24 cellular contexts compared by ENCODE assay signal in the genomic region with DNA sequence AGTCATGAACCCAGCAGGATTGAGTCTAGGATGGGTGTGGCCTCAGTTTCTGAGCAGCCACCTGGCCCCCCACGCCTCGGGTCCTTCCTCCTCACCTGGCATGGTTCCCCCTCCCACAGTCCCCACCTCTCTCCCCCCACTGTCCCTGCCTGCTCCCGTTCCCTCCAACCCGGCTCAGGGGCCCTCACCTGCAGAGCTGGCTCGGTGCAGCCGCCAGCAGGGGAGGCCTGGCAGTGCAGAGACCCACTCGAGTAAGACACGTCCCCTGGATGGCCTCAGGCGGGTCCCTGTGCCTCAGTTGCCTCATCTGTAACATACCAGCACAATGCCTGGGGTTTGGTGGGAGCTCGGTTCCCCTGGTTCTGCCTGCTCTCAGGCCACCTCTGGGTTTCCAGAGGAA.
"Had no signal": no experiment of that assay in that cellular context is flagged by ENCODE, and none has a peak within 500 bp of the region (broad histone marks: within the 10 kb centered on the region; RNA-seq: fewer than 3 reads in every experiment).

No MANE protein-coding gene starts in this region.

- H3K9me3 Mint-ChIP-seq: activated CD4-positive, alpha-beta memory T cell treated with anti-CD3 and anti-CD28 coated beads, Interleukin-2, amount 10 ng/mL, durations not matched to agents 7 days and 5 days; activated CD4-positive, alpha-beta T cell treated with anti-CD3 and anti-CD28 coated beads, Interleukin-2, amount 10 ng/mL, durations not matched to agents 7 days and 5 days; activated T-cell treated with anti-CD3 and anti-CD28 coated beads, Interleukin-2, amount 50 U/mL, for 24 hours; activated T-cell treated with anti-CD3 and anti-CD28 coated beads, Interleukin-2, amount 50 U/mL, for 72 hours; central memory CD8-positive, alpha-beta T cell had no signal

- H3K4me3 Mint-ChIP-seq: activated CD4-positive, alpha-beta memory T cell treated with anti-CD3 and anti-CD28 coated beads, Interleukin-2, amount 10 ng/mL, durations not matched to agents 7 days and 5 days; activated CD4-positive, alpha-beta T cell treated with anti-CD3 and anti-CD28 coated beads, Interleukin-2, amount 10 ng/mL, durations not matched to agents 7 days and 5 days; activated naive CD8-positive, alpha-beta T cell; activated T-cell treated with anti-CD3 and anti-CD28 coated beads, Interleukin-2, amount 50 U/mL, for 24 hours; activated T-cell treated with anti-CD3 and anti-CD28 coated beads, Interleukin-2, amount 50 U/mL, for 72 hours; central memory CD8-positive, alpha-beta T cell had no signal

- H3K27me3 ChIP-seq: brain microvascular endothelial cell, esophagus squamous epithelium had no signal

- H3K27ac Mint-ChIP-seq: activated CD4-positive, alpha-beta memory T cell treated with anti-CD3 and anti-CD28 coated beads, Interleukin-2, amount 10 ng/mL, durations not matched to agents 7 days and 5 days; activated CD4-positive, alpha-beta T cell treated with anti-CD3 and anti-CD28 coated beads, Interleukin-2, amount 10 ng/mL, durations not matched to agents 7 days and 5 days; activated naive CD8-positive, alpha-beta T cell; activated T-cell treated with anti-CD3 and anti-CD28 coated beads, Interleukin-2, amount 50 U/mL, for 24 hours; activated T-cell treated with anti-CD3 and anti-CD28 coated beads, Interleukin-2, amount 50 U/mL, for 72 hours had no signal

- H3K27me3 Mint-ChIP-seq: activated CD4-positive, alpha-beta memory T cell treated with anti-CD3 and anti-CD28 coated beads, Interleukin-2, amount 10 ng/mL, durations not matched to agents 7 days and 5 days; activated CD4-positive, alpha-beta T cell treated with anti-CD3 and anti-CD28 coated beads, Interleukin-2, amount 10 ng/mL, durations not matched to agents 7 days and 5 days; activated naive CD8-positive, alpha-beta T cell; activated T-cell treated with anti-CD3 and anti-CD28 coated beads, Interleukin-2, amount 50 U/mL, for 24 hours; central memory CD8-positive, alpha-beta T cell had no signal

- ATAC-seq: activated T-cell treated with anti-CD3 and anti-CD28 coated beads, Interleukin-2, amount 50 U/mL, for 72 hours had no signal

- H3K4me3 ChIP-seq: coronary artery, esophagus squamous epithelium had no signal

- DNase-seq: activated CD4-positive, alpha-beta memory T cell treated with anti-CD3 and anti-CD28 coated beads, Interleukin-2, amount 10 ng/mL, durations not matched to agents 7 days and 5 days; activated CD4-positive, alpha-beta T cell treated with anti-CD3 and anti-CD28 coated beads for 1 hour; activated CD4-positive, alpha-beta T cell treated with anti-CD3 and anti-CD28 coated beads for 4 hours; activated CD4-positive, alpha-beta T cell treated with anti-CD3 and anti-CD28 coated beads, Interleukin-2, amount 10 ng/mL, durations not matched to agents 7 days and 5 days; activated CD4-positive, alpha-beta T cell treated with anti-CD3 and anti-CD28 coated beads, Interleukin-2, amount 50 U/mL, for 4 hours; activated CD8-positive, alpha-beta memory T cell treated with anti-CD3 and anti-CD28 coated beads, Interleukin-2, amount 50 U/mL, for 48 hours; activated gamma-delta T cell treated with Interleukin-2 at 50 U/mL for 16 hours; activated naive CD4-positive, alpha-beta T cell treated with anti-CD3 and anti-CD28 coated beads, Interleukin-2, amount 50 U/mL, for 16 hours; activated naive CD4-positive, alpha-beta T cell treated with Interleukin-2 at 50 U/mL for 16 hours; activated T-cell treated with anti-CD3 and anti-CD28 coated beads for 4 hours; activated T-cell treated with anti-CD3 and anti-CD28 coated beads, Interleukin-2, amount 50 U/mL, for 24 hours; activated T-cell treated with anti-CD3 and anti-CD28 coated beads, Interleukin-2, amount 50 U/mL, for 72 hours; amniotic stem cell; anterior cingulate cortex; brain microvascular endothelial cell; dermis blood vessel endothelial cell; effector CD4-positive, alpha-beta T cell; esophagus squamous epithelium; foreskin melanocyte; head of caudate nucleus; T-helper 2 cell had no signal

- H3K36me3 Mint-ChIP-seq: activated naive CD8-positive, alpha-beta T cell had no signal

- H3K9me3 ChIP-seq: esophagus squamous epithelium had no signal
